Comparison of ENCODE assay signal across 20 cellular contexts in the genomic region with DNA sequence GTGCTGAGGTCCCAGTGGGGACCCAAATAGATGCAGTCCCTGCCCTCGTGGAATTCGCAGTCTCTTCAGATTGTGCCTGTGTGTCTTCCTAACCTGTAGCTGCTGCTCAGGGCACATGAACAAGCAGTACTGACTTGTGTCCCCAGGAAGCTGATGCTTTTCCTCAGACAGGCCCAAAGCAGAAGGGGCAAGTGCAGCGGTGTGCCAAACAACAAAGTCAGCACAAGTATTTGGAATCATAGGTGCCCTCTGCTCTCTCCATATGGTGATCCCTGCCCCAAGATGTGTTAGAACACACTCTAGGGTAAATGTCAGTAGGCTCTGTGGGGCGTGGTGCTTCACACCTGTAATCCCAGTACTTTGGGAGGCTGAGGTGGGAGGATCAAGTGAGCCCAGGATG. TPM values are rescaled to one million over a fixed set of nuclear protein-coding genes. Genes with fewer than 3 reads are reported as not detected.
DNase-seq lines count a peak whose midpoint lies in the region; ATAC-seq and TF ChIP-seq lines count a peak whose summit lies in the region.
"Had no signal": no experiment of that assay in that cellular context is flagged by ENCODE, and none has a peak within 500 bp of the region (broad histone marks: within the 10 kb centered on the region; RNA-seq: fewer than 3 reads in every experiment).

No MANE protein-coding gene starts in this region.

- H3K36me3 ChIP-seq in sigmoid colon (no peaks in the 10 kb centered on the region), SJCRH30 (no peaks in the 10 kb centered on the region)
- H3K36me3 ChIP-seq: MG63 had no signal

- H3K9me3 Mint-ChIP-seq in activated T-cell treated with anti-CD3 and anti-CD28 coated beads, Interleukin-2, amount 50 U/mL, for 24 hours = no peaks in the 10 kb centered on the region
- H3K9me3 Mint-ChIP-seq in activated CD8-positive, alpha-beta T cell treated with anti-CD3 and anti-CD28 coated beads for 36 hours = no peaks in the 10 kb centered on the region
- no peaks in the 10 kb centered on the region for H3K9me3 Mint-ChIP-seq in immature natural killer cell

- no peaks in the 10 kb centered on the region for H3K9me3 ChIP-seq in sigmoid colon
- H3K9me3 ChIP-seq in SJCRH30 (replicated peaks) = no peaks in the 10 kb centered on the region
- H3K9me3 ChIP-seq: MG63 had no signal

- TF ChIP-seq EP300 in sigmoid colon (IDR thresholded peaks at IDR 0.05) = no peak

- H3K4me1 Mint-ChIP-seq in activated T-cell treated with anti-CD3 and anti-CD28 coated beads, Interleukin-2, amount 50 U/mL, for 24 hours (ENCODE audit: low read depth) = peaks cover 44% of the 10 kb centered on the region
- peaks cover 50% of the 10 kb centered on the region for H3K4me1 Mint-ChIP-seq in activated CD8-positive, alpha-beta T cell treated with anti-CD3 and anti-CD28 coated beads for 36 hours (ENCODE audit: low read depth)
- peaks cover 33 to 55% of the 10 kb centered on the region in 2 donors for H3K4me1 Mint-ChIP-seq in immature natural killer cell

- H3K27me3 ChIP-seq in sigmoid colon (no peaks in the 10 kb centered on the region), SJCRH30 (no peaks in the 10 kb centered on the region)
- H3K27me3 ChIP-seq: MG63 had no signal

- H3K4me3 Mint-ChIP-seq in activated T-cell treated with anti-CD3 and anti-CD28 coated beads, Interleukin-2, amount 50 U/mL, for 24 hours = no peak overlapping the region
- no peak overlapping the region for H3K4me3 Mint-ChIP-seq in activated CD8-positive, alpha-beta T cell treated with anti-CD3 and anti-CD28 coated beads for 36 hours
- no peak overlapping the region for H3K4me3 Mint-ChIP-seq in immature natural killer cell

- no peak for DNase-seq in activated T-cell treated with anti-CD3 and anti-CD28 coated beads, Interleukin-2, amount 50 U/mL, for 24 hours
- DNase-seq in activated T-cell treated with anti-CD3 and anti-CD28 coated beads for 4 hours = no peak
- no peak for DNase-seq in activated CD8-positive, alpha-beta T cell treated with anti-CD3 and anti-CD28 coated beads for 36 hours
- no peak for DNase-seq in immature natural killer cell
- DNase-seq in sigmoid colon = peak; percentile 22
- no peak for DNase-seq in kidney tubule cell (ENCODE audit: low spot score)
- no peak for DNase-seq in AML-193 (lab: John Stamatoyannopoulos, UW)
- DNase-seq in SJCRH30 = no peak
- DNase-seq: DND-41, GM23248, MG63, NCI-H1092, NCI-H146, NCI-H2081 treated with DMSO at 0.1 percent for 48 hours, NCI-H510A, NCI-H82, PC-3 had no signal

- intact Hi-C loops in activated CD8-positive, alpha-beta T cell treated with anti-CD3 and anti-CD28 coated beads for 36 hours (cut with micrococcal nuclease) = no loop called here
- intact Hi-C loops in sigmoid colon (cut with DNase I) = no loop called here

- no peak for ATAC-seq in activated CD8-positive, alpha-beta T cell treated with anti-CD3 and anti-CD28 coated beads for 36 hours
- ATAC-seq: HCT116, PC-3 had no signal

- H3K27me3 Mint-ChIP-seq in activated T-cell treated with anti-CD3 and anti-CD28 coated beads, Interleukin-2, amount 50 U/mL, for 24 hours = no peaks in the 10 kb centered on the region
- H3K27me3 Mint-ChIP-seq in activated CD8-positive, alpha-beta T cell treated with anti-CD3 and anti-CD28 coated beads for 36 hours = peaks cover 1% of the 10 kb centered on the region
- H3K27me3 Mint-ChIP-seq in immature natural killer cell (ENCODE audit: low read depth in 3 of 3) = peaks cover 2 to 9% (median 3%) of the 10 kb centered on the region in 3 donors

- H3K4me1 ChIP-seq in sigmoid colon (no peaks in the 10 kb centered on the region), SJCRH30 (peaks cover 7% of the 10 kb centered on the region; the same call in 1 of the 2 replicates)

- peak overlapping the region; percentile 34 for H3K27ac Mint-ChIP-seq in activated T-cell treated with anti-CD3 and anti-CD28 coated beads, Interleukin-2, amount 50 U/mL, for 24 hours
- H3K27ac Mint-ChIP-seq in activated CD8-positive, alpha-beta T cell treated with anti-CD3 and anti-CD28 coated beads for 36 hours = peak overlapping the region; percentile 38
- peak overlapping the region in 5 of 6 donors; percentile 78 to 96 (median 93) for H3K27ac Mint-ChIP-seq in immature natural killer cell

- H3K4me3 ChIP-seq in sigmoid colon = no peak overlapping the region
- H3K4me3 ChIP-seq in SJCRH30 = no peak overlapping the region
- H3K4me3 ChIP-seq: GM23248, MG63 had no signal

- CTCF ChIA-PET in activated CD8-positive, alpha-beta T cell treated with anti-CD3 and anti-CD28 coated beads for 36 hours (lab: Charles Lee) = interaction anchor here (0.7 to 4.0 kb wide), 6 partner anchors 10 to 289 kb away, joined by 3 to 15 read pairs (median 4); a partner anchor contains a TSS

- H3K27ac ChIP-seq in sigmoid colon (no peak overlapping the region), SJCRH30 (no peak overlapping the region)
- H3K27ac ChIP-seq: C4-2B, GM23248, KMS-11 had no signal

- POLR2A ChIA-PET in activated CD8-positive, alpha-beta T cell treated with anti-CD3 and anti-CD28 coated beads for 36 hours (lab: Charles Lee) = interaction anchor here (1.1 to 6.5 kb wide), 4 partner anchors 13 to 179 kb away, joined by 3 to 74 read pairs (median 14); a partner anchor contains a TSS

- no peak for TF ChIP-seq CTCF in activated CD8-positive, alpha-beta T cell treated with anti-CD3 and anti-CD28 coated beads for 36 hours (IDR thresholded peaks at IDR 0.05)
- TF ChIP-seq CTCF in sigmoid colon (IDR thresholded peaks at IDR 0.05) = no peak

- TF ChIP-seq POLR2A in sigmoid colon (IDR thresholded peaks at IDR 0.05) = no peak

- 90 to 92% methylated on average over 4 of the region's 4 CpGs for WGBS in sigmoid colon, 2 donors

- H3K36me3 Mint-ChIP-seq in activated T-cell treated with anti-CD3 and anti-CD28 coated beads, Interleukin-2, amount 50 U/mL, for 24 hours (ENCODE audit: low read depth) = no peaks in the 10 kb centered on the region
- H3K36me3 Mint-ChIP-seq in activated CD8-positive, alpha-beta T cell treated with anti-CD3 and anti-CD28 coated beads for 36 hours (ENCODE audit: low read depth) = no peaks in the 10 kb centered on the region
- H3K36me3 Mint-ChIP-seq in immature natural killer cell = no peaks in the 10 kb centered on the region

RNA-seq across cellular contexts. Expression of a gene that starts 21.9 kb away (rescaled TPM):
- total RNA-seq in activated CD8-positive, alpha-beta T cell treated with anti-CD3 and anti-CD28 coated beads for 36 hours = 100 to 1,000 TPM; 456 to 470 TPM
- 10 to 100 TPM; 51.4 to 91.9 (median 64.4) TPM for polyA plus RNA-seq in immature natural killer cell
- 10 to 100 TPM; 12.5 to 81.9 (median 24.3) TPM for total RNA-seq in sigmoid colon
- polyA plus RNA-seq in sigmoid colon = 10 to 100 TPM; 11.1 to 32.2 (median 22.2) TPM
- total RNA-seq in SJCRH30 (2014; rRNA removed; shearing (Covaris generic)) = 6.3 and 10.8 TPM in 2 replicates

Comparison
In these comparisons a context has a peak if more than half of its experiments do, and no peak if none do; other contexts are left out.
1. H3K27ac Mint-ChIP-seq: peak in every context shown above with its lines; median percentile 93 in immature natural killer cell; 38 in activated CD8-positive, alpha-beta T cell treated with anti-CD3 and anti-CD28 coated beads for 36 hours; 34 in activated T-cell treated with anti-CD3 and anti-CD28 coated beads, Interleukin-2, amount 50 U/mL, for 24 hours.
2. RNA of a gene that starts 21.9 kb away (total RNA-seq): 456 to 470 TPM in activated CD8-positive, alpha-beta T cell treated with anti-CD3 and anti-CD28 coated beads for 36 hours; 12.5 to 81.9 TPM in sigmoid colon and 6.3 to 10.8 TPM in SJCRH30; every median in the first group is over 4 times any median in the second.